In the genomic region with DNA sequence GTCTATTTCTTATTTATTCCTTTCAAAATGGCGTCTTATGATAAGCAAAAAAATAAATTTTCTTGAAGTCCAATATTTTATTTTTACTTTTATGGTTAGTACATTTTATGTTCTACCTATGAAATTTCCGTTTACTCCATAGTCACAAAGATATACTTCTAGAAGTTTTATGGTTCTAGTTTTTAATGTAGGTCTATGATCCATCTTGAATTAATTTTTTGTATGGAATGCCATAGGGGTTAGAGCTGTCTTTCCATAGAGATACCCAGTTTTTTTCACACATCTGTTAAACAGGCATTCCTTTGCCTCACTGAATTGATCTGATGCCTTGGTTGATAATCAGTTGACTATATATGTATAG, we compare ENCODE assay signal across 8 cellular contexts. TPM values are rescaled to one million over a fixed set of nuclear protein-coding genes. Genes with fewer than 3 reads are reported as not detected.
DNase-seq lines count a peak whose midpoint lies in the region; ATAC-seq, FAIRE-seq and TF ChIP-seq lines count a peak whose summit lies in the region.

No MANE protein-coding gene starts in this region.

- H3K4me2 ChIP-seq in BLaER1, result peak overlapping the region; percentile 76
- H3K4me2 ChIP-seq in PC-3 (ENCODE audit: low read length), result peak overlapping the region; percentile 88
- peak overlapping the region; percentile 94 for H3K4me2 ChIP-seq in endothelial cell of umbilical vein (ENCODE audit: insufficient read depth, low read length)
- peak overlapping the region; percentile 93 for H3K4me2 ChIP-seq in trophoblast cell (ENCODE audit: low read length)

- no peak overlapping the region for H4K12ac ChIP-seq in trophoblast cell (ENCODE audit: low read depth, low read length)

- TF ChIP-seq CTCF in PC-3 (conservative IDR thresholded peaks at IDR 0.05; ENCODE audit: low read depth, low read length) (no peak), endothelial cell of umbilical vein (IDR thresholded peaks at IDR 0.05; ENCODE audit: extremely low read depth in 1 of 2, insufficient read depth in 1 of 2, low read depth in 1 of 2, low read length in 2 of 2) (no peak)

- H3K27ac ChIP-seq in BLaER1 (no peak overlapping the region), PC-3 (ENCODE audit: low read length) (no peak overlapping the region), endothelial cell of umbilical vein (ENCODE audit: insufficient read depth, low read depth, low read length) (no peak overlapping the region), trophoblast cell (ENCODE audit: low read depth, low read length) (no peak overlapping the region)

- intact Hi-C loops in PC-3 (cut with micrococcal nuclease) (no loop called here), endothelial cell of umbilical vein (cut with micrococcal nuclease) (no loop called here)

- H2BK12ac ChIP-seq in trophoblast cell (ENCODE audit: low read length), result no peak overlapping the region

- H2AFZ ChIP-seq in PC-3 (ENCODE audit: low read length) (peak overlapping the region; percentile 90), endothelial cell of umbilical vein (ENCODE audit: low read depth, low read length) (peak overlapping the region; percentile 60), trophoblast cell (ENCODE audit: insufficient read depth, low read length, poor library complexity) (no peak overlapping the region)

- no peaks in the 10 kb centered on the region for H3F3A ChIP-seq in PC-3 (ENCODE audit: low read length, unreplicated experiment)

- H3K4me3 ChIP-seq in BLaER1 (peak overlapping the region; percentile 43), PC-3 (ENCODE audit: low read length) (peak overlapping the region; percentile 63), endothelial cell of umbilical vein (replicated peaks in 1 of 3; ENCODE audit: insufficient read depth in 1 of 3, low read depth in 1 of 3, low read length in 3 of 3) (peak overlapping the region; percentile 14 to 75 (median 43)), trophoblast cell (ENCODE audit: low read depth, low read length) (no peak overlapping the region)

- H3K23ac ChIP-seq in trophoblast cell (ENCODE audit: low read length), result no peak overlapping the region

- TF ChIP-seq POLR2A in endothelial cell of umbilical vein (IDR thresholded peaks at IDR 0.05; ENCODE audit: low read depth, low read length), result no peak

- peaks cover 24% of the 10 kb centered on the region for H3K9me3 ChIP-seq in BLaER1
- H3K9me3 ChIP-seq in PC-3 (ENCODE audit: low read length), result peaks cover 6% of the 10 kb centered on the region
- no peaks in the 10 kb centered on the region for H3K9me3 ChIP-seq in endothelial cell of umbilical vein (replicated peaks; ENCODE audit: control insufficient read depth, insufficient read depth, low read length)
- H3K9me3 ChIP-seq in trophoblast cell (ENCODE audit: insufficient read depth, low read depth, low read length), result no peaks in the 10 kb centered on the region

- FAIRE-seq in endothelial cell of umbilical vein (lab: Jason Lieb, UNC) (no peak), HTR-8/SVneo (lab: Jason Lieb, UNC) (no peak)

- H3K4ac ChIP-seq in trophoblast cell (ENCODE audit: low read depth, low read length), result no peak overlapping the region

- H3K18ac ChIP-seq in trophoblast cell (ENCODE audit: low read length), result no peak overlapping the region

- no peak overlapping the region for H3K9ac ChIP-seq in BLaER1
- peak overlapping the region; percentile 38; the same call in 1 of the 2 replicates for H3K9ac ChIP-seq in PC-3 (ENCODE audit: low read length)
- peak overlapping the region; percentile 52 for H3K9ac ChIP-seq in endothelial cell of umbilical vein (replicated peaks; ENCODE audit: extremely low read depth, insufficient read depth, low read length)
- H3K9ac ChIP-seq in trophoblast cell (ENCODE audit: low read length), result no peak overlapping the region

- H3K79me1 ChIP-seq in trophoblast cell (ENCODE audit: low read length), result peaks cover 3% of the 10 kb centered on the region

- CTCF ChIA-PET in PC-3 (lab: Charles Lee) (no interaction called here), endothelial cell of umbilical vein (lab: Charles Lee) (interaction anchor here (1.0 to 1.4 kb wide), 4 partner anchors 8 to 39 kb away, joined by 4 to 5 read pairs (median 4); no protein-coding TSS in a partner anchor)

- no peak overlapping the region for H4K8ac ChIP-seq in trophoblast cell (ENCODE audit: low read depth, low read length)

- no peak for DNase-seq in PC-3
- no peak for DNase-seq in endothelial cell of umbilical vein (ENCODE audit: low read depth, low spot score)
- no peak for DNase-seq in trophoblast cell
- DNase-seq in HTR-8/SVneo (ENCODE audit: insufficient read length, low spot score), result no peak
- DNase-seq in A172 (ENCODE audit: low spot score), result no peak
- DNase-seq in MV-4-11 (lab: John Stamatoyannopoulos, UW), result no peak

- BruUV-seq in PC-3 (replicated peaks; lab: Mats Ljungman, UMichigan) (no TSS peak), endothelial cell of umbilical vein (replicated peaks; lab: Mats Ljungman, UMichigan) (no TSS peak)

- dilution Hi-C loops in endothelial cell of umbilical vein (cut with MboI; ENCODE audit: extremely low pct_ligation_motif_present, low sequenced_read_pairs), result no loop called here

- H4K20me1 ChIP-seq in BLaER1, result no peaks in the 10 kb centered on the region
- H4K20me1 ChIP-seq in PC-3 (ENCODE audit: low read length), result no peaks in the 10 kb centered on the region
- no peaks in the 10 kb centered on the region for H4K20me1 ChIP-seq in endothelial cell of umbilical vein (replicated peaks; ENCODE audit: control insufficient read depth, extremely low read depth, insufficient read depth, low read length)

- H3K27me3 ChIP-seq in BLaER1, result peaks cover 26% of the 10 kb centered on the region
- H3K27me3 ChIP-seq in PC-3 (ENCODE audit: low read length), result no peaks in the 10 kb centered on the region
- no peaks in the 10 kb centered on the region for H3K27me3 ChIP-seq in endothelial cell of umbilical vein (ENCODE audit: control insufficient read depth in 2 of 2, insufficient read depth in 2 of 2, low read length in 2 of 2)
- no peaks in the 10 kb centered on the region for H3K27me3 ChIP-seq in trophoblast cell (ENCODE audit: insufficient read depth, low read length)

- H3K36me3 ChIP-seq in BLaER1 (no peaks in the 10 kb centered on the region), PC-3 (ENCODE audit: low read depth, low read length) (peaks cover 3% of the 10 kb centered on the region; the same call in 1 of the 2 replicates), endothelial cell of umbilical vein (ENCODE audit: control insufficient read depth in 2 of 2, extremely low read depth in 1 of 2, insufficient read depth in 2 of 2, low read length in 2 of 2) (no peaks in the 10 kb centered on the region), trophoblast cell (ENCODE audit: control insufficient read depth in 1 of 2, insufficient read depth in 2 of 2, low read length in 2 of 2) (no peaks in the 10 kb centered on the region)

- H3K14ac ChIP-seq in trophoblast cell (ENCODE audit: low read length), result no peak overlapping the region

- H4K91ac ChIP-seq in trophoblast cell (ENCODE audit: low read depth, low read length), result no peak overlapping the region

- H2AK5ac ChIP-seq in trophoblast cell (ENCODE audit: low read length), result no peak overlapping the region

- no peaks in the 10 kb centered on the region for H3K9me2 ChIP-seq in PC-3 (replicated peaks; ENCODE audit: low read length)

- no peaks in the 10 kb centered on the region for H3K79me2 ChIP-seq in PC-3 (ENCODE audit: low read length)
- H3K79me2 ChIP-seq in endothelial cell of umbilical vein (ENCODE audit: control insufficient read depth, insufficient read depth, low read length), result no peaks in the 10 kb centered on the region
- H3K79me2 ChIP-seq in trophoblast cell (ENCODE audit: control insufficient read depth, insufficient read depth, low read length, poor library complexity), result peaks cover 3% of the 10 kb centered on the region

- no peak overlapping the region for H2BK5ac ChIP-seq in trophoblast cell (ENCODE audit: low read depth, low read length, poor library complexity)

- H3K9me1 ChIP-seq in endothelial cell of umbilical vein (replicated peaks; ENCODE audit: control insufficient read depth, extremely low read depth, insufficient read depth, low read length), result no peaks in the 10 kb centered on the region

- POLR2A ChIA-PET in PC-3 (lab: Charles Lee; ENCODE audit: unreplicated experiment) (no interaction called here), endothelial cell of umbilical vein (lab: Charles Lee) (no interaction called here)

- H3K4me1 ChIP-seq in BLaER1, result peaks cover 7% of the 10 kb centered on the region
- H3K4me1 ChIP-seq in PC-3 (ENCODE audit: insufficient read depth, low read length), result peaks cover 11% of the 10 kb centered on the region
- H3K4me1 ChIP-seq in endothelial cell of umbilical vein (ENCODE audit: control insufficient read depth, extremely low read depth, insufficient read depth, low read length), result peaks cover 13% of the 10 kb centered on the region
- peaks cover 2 to 3% of the 10 kb centered on the region in 2 experiments for H3K4me1 ChIP-seq in trophoblast cell (ENCODE audit: control insufficient read depth in 1 of 2, insufficient read depth in 2 of 2, low read length in 2 of 2)

- WGBS in trophoblast cell (ENCODE audit: extremely low coverage, insufficient coverage, insufficient read length), result no CpG with 5 or more reads among the region's 2 CpGs

- H2BK120ac ChIP-seq in trophoblast cell (ENCODE audit: insufficient read depth, low read length, poor library complexity), result no peak overlapping the region

- ATAC-seq in PC-3, result no peak
- no peak for ATAC-seq in HG02588 (IDR thresholded peaks at IDR 0.05; ENCODE audit: unreplicated experiment)

TF ChIP-seq in endothelial cell of umbilical vein, 7 proteins besides CTCF, POLR2A, EP300 and RAD21 (continues in another document):
- TF ChIP-seq GATA2 (IDR thresholded peaks at IDR 0.05; ENCODE audit: insufficient read depth, insufficient read length, low read depth, low read length) (no peak), JUN (IDR thresholded peaks at IDR 0.05; ENCODE audit: borderline replicate concordance, insufficient read depth, insufficient read length, low read depth) (no peak), MYC (IDR thresholded peaks at IDR 0.05; ENCODE audit: low read depth, low read length) (no peak)
- TF ChIP-seq, protein P1, sequence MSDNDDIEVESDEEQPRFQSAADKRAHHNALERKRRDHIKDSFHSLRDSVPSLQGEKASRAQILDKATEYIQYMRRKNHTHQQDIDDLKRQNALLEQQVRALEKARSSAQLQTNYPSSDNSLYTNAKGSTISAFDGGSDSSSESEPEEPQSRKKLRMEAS (IDR thresholded peaks at IDR 0.05; ENCODE audit: insufficient read depth, insufficient read length), result no peak

RNA-seq across cellular contexts. Expression of a gene that starts 24.9 kb away (rescaled TPM):
- total RNA-seq in PC-3 (2014; rRNA removed) (not detected in 2 replicates), endothelial cell of umbilical vein (not detected in 2 replicates)
- not detected in 2 replicates for polyA plus RNA-seq in endothelial cell of umbilical vein
- not detected in 2 replicates for polyA plus RNA-seq in endothelial cell of umbilical vein (2011; cell fraction: cytosol; rRNA removed)
- polyA plus RNA-seq in endothelial cell of umbilical vein (2011; cell fraction: nucleus; rRNA removed), result not detected in 2 replicates
- polyA plus RNA-seq in endothelial cell of umbilical vein (2012), result not detected in 2 replicates
- polyA minus RNA-seq in endothelial cell of umbilical vein, result not detected in 2 replicates
- polyA minus RNA-seq in endothelial cell of umbilical vein (2011; cell fraction: cytosol; rRNA and poly(A)+ RNA removed), result not detected
- polyA minus RNA-seq in endothelial cell of umbilical vein (2011; cell fraction: nucleus; rRNA and poly(A)+ RNA removed), result not detected in 2 replicates
- 0.11 TPM in 1 of 2 replicates, not detected in the other for polyA plus RNA-seq in trophoblast cell (2013)
- total RNA-seq in A172 (2014; rRNA removed; shearing (Covaris generic)), result not detected in 2 replicates

Comparison
In these comparisons a context has a peak if more than half of its experiments do, and no peak if none do; other contexts are left out.
1. H3K9ac ChIP-seq: peak in PC-3 (single experiment) and endothelial cell of umbilical vein (single experiment); none in BLaER1 (single experiment) and trophoblast cell (single experiment).
2. Peak in every context shown above with its lines, with median percentiles within 50 percentile points of each other: H3K4me2 ChIP-seq.